ENCODE assay signal across 9 cellular contexts in genomic region chr14:64983439-64984310, GRCh38. TPM values are rescaled to one million over a fixed set of nuclear protein-coding genes. Genes with fewer than 3 reads are reported as not detected.
DNase-seq lines count a peak whose midpoint lies in the region; ATAC-seq and TF ChIP-seq lines count a peak whose summit lies in the region.
"Had no signal": no experiment of that assay in that cellular context is flagged by ENCODE, and none has a peak within 500 bp of the region (broad histone marks: within the 10 kb centered on the region; RNA-seq: fewer than 3 reads in every experiment).

No MANE protein-coding gene starts in this region.

- in situ Hi-C loops in GM13976 (cut with MboI; ENCODE audit: low sequenced_read_pairs, unreplicated experiment) = no loop called here

- peak overlapping the region in 1 of 4 donors; percentile 30 for H3K4me3 ChIP-seq in adrenal gland

- no peaks in the 10 kb centered on the region for H3K27me3 ChIP-seq in adrenal gland

- no peaks in the 10 kb centered on the region for H3K36me3 ChIP-seq in adrenal gland (replicated peaks in 1 of 2)

- H3K27me3 Mint-ChIP-seq in immature natural killer cell (ENCODE audit: low read depth in 3 of 3) = peaks cover 2 to 8% (median 7%) of the 10 kb centered on the region in 3 donors
- H3K27me3 Mint-ChIP-seq in stimulated activated naive CD8-positive, alpha-beta T cell treated with anti-CD3 and anti-CD28 coated beads, Interleukin-15, Interleukin-2, amounts not matched to agents 100 ng/mL and 50 ng/mL, for 24 hours = peaks cover 8% of the 10 kb centered on the region

- WGBS in adrenal gland, 4 donors = 6 to 7% (median 7%) methylated on average over 15 of the region's 15 CpGs

- intact Hi-C loops in adrenal gland (cut with DNase I) = loop anchor here (5.0 kb wide), 2 partner anchors 71 to 161 kb away; partner anchors contain the start of gene CHURC1 (in 1 of the 2)

- H3K9me3 ChIP-seq in adrenal gland (replicated peaks in 1 of 3) = no peaks in the 10 kb centered on the region

- peak overlapping the region in 2 of 6 donors; percentile 32 to 63 for H3K27ac Mint-ChIP-seq in immature natural killer cell
- no peak overlapping the region for H3K27ac Mint-ChIP-seq in stimulated activated naive CD8-positive, alpha-beta T cell treated with anti-CD3 and anti-CD28 coated beads, Interleukin-15, Interleukin-2, amounts not matched to agents 100 ng/mL and 50 ng/mL, for 24 hours

- peak overlapping the region; percentile 7 to 73 (median 46) for H3K4me3 Mint-ChIP-seq in immature natural killer cell
- H3K4me3 Mint-ChIP-seq in stimulated activated naive CD8-positive, alpha-beta T cell treated with anti-CD3 and anti-CD28 coated beads, Interleukin-15, Interleukin-2, amounts not matched to agents 100 ng/mL and 50 ng/mL, for 24 hours = peak overlapping the region; percentile 75

- no peak for ATAC-seq in GM18867 (IDR thresholded peaks at IDR 0.05; ENCODE audit: unreplicated experiment)

- peak; percentile 45 for DNase-seq in CD1c-positive myeloid dendritic cell (ENCODE audit: extremely low spot score)
- DNase-seq in GM13976 (ENCODE audit: low spot score) = peak; percentile 62
- peak; percentile 62 for DNase-seq in NCI-H526 treated with DMSO at 0.1 percent for 48 hours (lab: John Stamatoyannopoulos, UW)
- DNase-seq in adrenal gland = peak in 4 of 7 donors; percentile 27 to 50 (median 40)
- peak; percentile 47 to 58 (median 50) for DNase-seq in immature natural killer cell
- no peak for DNase-seq in middle frontal gyrus (ENCODE audit: extremely low spot score, low spot score)

- H3K36me3 Mint-ChIP-seq in immature natural killer cell = no peaks in the 10 kb centered on the region
- H3K36me3 Mint-ChIP-seq in stimulated activated naive CD8-positive, alpha-beta T cell treated with anti-CD3 and anti-CD28 coated beads, Interleukin-15, Interleukin-2, amounts not matched to agents 100 ng/mL and 50 ng/mL, for 24 hours (ENCODE audit: low read depth) = peaks cover 1% of the 10 kb centered on the region

- H3K4me1 ChIP-seq in adrenal gland (replicated peaks in 1 of 2) = peaks cover 7 to 22% of the 10 kb centered on the region in 2 donors

- peaks cover 25 to 41% of the 10 kb centered on the region in 2 donors for H3K4me1 Mint-ChIP-seq in immature natural killer cell
- peaks cover 27% of the 10 kb centered on the region for H3K4me1 Mint-ChIP-seq in stimulated activated naive CD8-positive, alpha-beta T cell treated with anti-CD3 and anti-CD28 coated beads, Interleukin-15, Interleukin-2, amounts not matched to agents 100 ng/mL and 50 ng/mL, for 24 hours (ENCODE audit: low read depth)

- H3K27ac ChIP-seq in adrenal gland = no peak overlapping the region

- no peak for TF ChIP-seq POLR2A in adrenal gland (IDR thresholded peaks at IDR 0.05)

- H3K9me3 Mint-ChIP-seq in immature natural killer cell = no peaks in the 10 kb centered on the region
- H3K9me3 Mint-ChIP-seq in stimulated activated naive CD8-positive, alpha-beta T cell treated with anti-CD3 and anti-CD28 coated beads, Interleukin-15, Interleukin-2, amounts not matched to agents 100 ng/mL and 50 ng/mL, for 24 hours = no peaks in the 10 kb centered on the region

- peak; percentile 54 for TF ChIP-seq CTCF in GM13976 (IDR thresholded peaks at IDR 0.05; ENCODE audit: borderline replicate concordance, control extremely low read depth, extremely low read depth, insufficient read depth, missing control alignments)
- peak; percentile 51 to 77 (median 72) for TF ChIP-seq CTCF in adrenal gland (IDR thresholded peaks at IDR 0.05)

RNA-seq across cellular contexts. Expression of gene FNTB, which starts 3.0 kb away (rescaled TPM):
- 10 to 100 TPM; 12.2 to 27.2 (median 25.0) TPM for total RNA-seq in adrenal gland
- 10 to 100 TPM; 18.0 to 20.2 (median 18.7) TPM for polyA plus RNA-seq in adrenal gland
- 1 to 10 TPM; 1.0 to 5.2 (median 1.6) TPM for polyA plus RNA-seq in immature natural killer cell

RNA-seq across cellular contexts. Expression of gene RAB15, which starts 11.5 kb away (rescaled TPM):
- 1 to 10 TPM in 7 of 8 donors, under 1 TPM in 1; 0.95 to 8.9 (median 3.2) TPM for total RNA-seq in adrenal gland
- 1 to 10 TPM; 3.6 to 8.6 (median 5.8) TPM for polyA plus RNA-seq in adrenal gland
- 1 to 10 TPM in 2 of 3 donors, under 1 TPM in 1; 0.52 to 1.2 (median 1.1) TPM for polyA plus RNA-seq in immature natural killer cell

RNA-seq across cellular contexts. Expression of gene GPX2, which starts 41.1 kb away (rescaled TPM):
- total RNA-seq in adrenal gland = under 1 TPM in 2 of 8 donors, not detected in 6; 0.31 to 0.36 TPM
- polyA plus RNA-seq in adrenal gland (1 to 10 TPM in 1 of 3 donors, under 1 TPM in 1, not detected in 1; 0.73 to 1.4 TPM), immature natural killer cell (not detected)
- total RNA-seq: T-helper 1 cell treated with Interleukin-12 subunit alpha and Interleukin-12 subunit beta and Interleukin-4 antibody, amounts not matched to agents 30 ng/mL and 1 ng/mL, for 36 hours had no signal
